ENCODE assay signal across 25 cellular contexts in genomic region chr3:25957026-25957425, GRCh38.
"Had no signal": no experiment of that assay in that cellular context is flagged by ENCODE, and none has a peak within 500 bp of the region (broad histone marks: within the 10 kb centered on the region; RNA-seq: fewer than 3 reads in every experiment).

No MANE protein-coding gene starts in this region.

- H3K79me2 ChIP-seq: parathyroid adenoma had no signal

- H2AFZ ChIP-seq: neural progenitor cell, parathyroid adenoma had no signal

- H3K9ac ChIP-seq: neural progenitor cell, parathyroid adenoma had no signal

- ATAC-seq: lower lobe of right lung; naive thymus-derived CD8-positive, alpha-beta T cell; psoas muscle; sciatic nerve; stimulated activated naive B cell treated with anti-CD40 and anti-IgM and Interleukin-4, amounts not matched to agents 10 μg/mL and 1 μg/mL and 100 μg/mL, for 72 hours; stimulated activated naive CD8-positive, alpha-beta T cell treated with anti-CD3 and anti-CD28 coated beads, Interleukin-15, Interleukin-2, amounts not matched to agents 100 U/mL and 50 U/mL, for 24 hours; upper lobe of right lung had no signal

- H3K4me3 ChIP-seq: lower lobe of right lung, neural progenitor cell, psoas muscle, skin epidermis, stomach, testis, thyroid gland, transverse colon, upper lobe of right lung had no signal

- H3K27ac ChIP-seq: lower lobe of right lung, neural progenitor cell, neutrophil, parathyroid adenoma, psoas muscle, skin epidermis, stomach, testis, thyroid gland, transverse colon, upper lobe of right lung had no signal

- H3K27me3 ChIP-seq: neural progenitor cell, neutrophil, stomach, testis, thyroid gland, transverse colon, upper lobe of right lung had no signal

- H3K9me3 ChIP-seq: lower lobe of right lung, neutrophil, psoas muscle, stomach, testis, thyroid gland, transverse colon, upper lobe of right lung had no signal

- H3K36me3 ChIP-seq: lower lobe of right lung, neural progenitor cell, neutrophil, stomach, thyroid gland, transverse colon, upper lobe of right lung had no signal

- DNase-seq: glutamatergic neuron; hippocampal formation; kidney; lower lobe of right lung; mammary epithelial cell; mesenchymal stem cell; naive thymus-derived CD8-positive, alpha-beta T cell; occipital lobe; psoas muscle; stimulated activated CD4-positive, alpha-beta T cell treated with anti-CD3 and anti-CD28 coated beads, Interleukin-12 subunit alpha, Interleukin-12 subunit beta, amount 100 ng/mL, for 4 hours; stimulated activated CD4-positive, alpha-beta T cell treated with anti-CD3 and anti-CD28 coated beads, Interleukin-15, amount 100 ng/mL, for 24 hours; stimulated activated CD4-positive, alpha-beta T cell treated with anti-CD3 and anti-CD28 coated beads, Interleukin-2, amount 100 ng/mL, for 24 hours; stimulated activated CD4-positive, alpha-beta T cell treated with anti-CD3 and anti-CD28 coated beads, Interleukin-4, amount 100 ng/mL, for 1 hour; stimulated activated naive B cell treated with anti-CD40 and anti-IgM and Interleukin-4, amounts not matched to agents 10 μg/mL and 1 μg/mL and 100 μg/mL, for 72 hours; stimulated activated naive CD8-positive, alpha-beta T cell treated with anti-CD3 and anti-CD28 coated beads, Interleukin-15, Interleukin-2, amounts not matched to agents 100 U/mL and 50 U/mL, for 24 hours; stomach; testis; thyroid gland; transverse colon; upper lobe of right lung had no signal

- H3K4me2 ChIP-seq: neural progenitor cell had no signal

- H3K4me1 ChIP-seq: lower lobe of right lung, parathyroid adenoma, psoas muscle, stomach, testis, thyroid gland, transverse colon, upper lobe of right lung had no signal
